11 cellular contexts compared by ENCODE assay signal in the genomic region with DNA sequence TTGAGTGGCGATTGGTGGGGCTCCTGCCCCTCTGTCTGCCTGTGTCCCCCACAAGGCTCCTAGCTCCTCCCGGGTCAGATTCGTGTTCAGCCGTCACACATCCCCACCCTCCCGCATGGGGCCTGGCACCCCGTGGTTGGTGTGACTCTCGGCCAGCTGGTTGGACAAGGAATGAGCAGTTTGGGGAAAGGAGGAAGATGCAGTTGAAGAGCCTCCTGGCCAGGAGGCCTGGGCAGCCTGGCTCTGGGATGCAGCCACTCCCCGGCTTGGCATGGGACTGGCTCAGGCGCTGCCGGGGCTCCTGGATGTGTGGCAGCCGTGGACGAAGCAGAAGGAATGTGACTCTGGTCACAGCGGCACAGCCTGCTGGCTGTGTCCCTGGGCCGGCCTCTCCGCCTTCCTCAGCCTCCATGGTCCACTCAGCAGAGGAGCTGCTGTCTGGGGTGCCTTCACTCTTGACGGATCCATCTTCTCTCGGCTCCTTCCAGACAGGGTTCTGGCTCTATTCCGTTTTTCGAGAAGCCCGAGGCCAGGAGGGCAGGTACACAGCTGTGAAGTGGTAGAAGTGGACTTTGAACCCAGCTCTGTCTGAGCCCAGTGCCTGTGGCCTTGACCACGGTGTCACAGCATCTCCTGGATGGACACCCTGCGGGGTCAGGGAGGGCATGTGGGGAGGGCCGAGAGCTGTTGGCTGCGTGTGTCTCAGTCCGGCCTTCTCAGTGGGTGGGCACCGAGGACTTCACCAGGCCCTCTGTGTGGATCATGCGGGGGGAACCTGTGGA. TPM values are rescaled to one million over a fixed set of nuclear protein-coding genes. Genes with fewer than 3 reads are reported as not detected.
DNase-seq lines count a peak whose midpoint lies in the region; ATAC-seq, FAIRE-seq and TF ChIP-seq lines count a peak whose summit lies in the region.
"Had no signal": no experiment of that assay in that cellular context is flagged by ENCODE, and none has a peak within 500 bp of the region (broad histone marks: within the 10 kb centered on the region; RNA-seq: fewer than 3 reads in every experiment).

No MANE protein-coding gene starts in this region.

- H2BK120ac ChIP-seq in mesendoderm (ENCODE audit: low read depth, low read length), result no peak overlapping the region

- intact Hi-C loops in left ventricle myocardium inferior (cut with micrococcal nuclease) (no loop called here), Right ventricle myocardium inferior (cut with DNase I) (loop anchor here (5.0 kb wide), 2 partner anchors 50 to 95 kb away; partner anchors contain the start of genes ECI1 and MLST8), K562 (cut with micrococcal nuclease) (no loop called here), vagina (cut with DNase I) (loop anchor here (10.0 kb wide), 1 partner anchor 357 kb away; the partner anchor contains the start of gene ATP6V0C)

- peak overlapping the region; percentile 91 to 99; a peak in 2 of 4 replicates for H3K9ac ChIP-seq in K562 (ENCODE audit: insufficient read depth in 1 of 2, low read depth in 2 of 2, low read length in 2 of 2)
- H3K9ac ChIP-seq in mesendoderm (ENCODE audit: low read length), result peak overlapping the region; percentile 99

- H3K27ac ChIP-seq in left ventricle myocardium inferior (replicated peaks) (no peak overlapping the region), K562 (ENCODE audit: extremely low read depth, low read depth, low read length) (no peak overlapping the region), mesendoderm (ENCODE audit: low read depth, low read length) (no peak overlapping the region), vagina (peak overlapping the region; percentile 78)

- no peak for ATAC-seq in Right ventricle myocardium inferior
- no peak for ATAC-seq in K562
- ATAC-seq in GM18502 (IDR thresholded peaks at IDR 0.05; ENCODE audit: poor library complexity, unreplicated experiment), result no peak
- ATAC-seq in HG02623 (IDR thresholded peaks at IDR 0.05; ENCODE audit: unreplicated experiment), result no peak
- ATAC-seq: heart left ventricle had no signal

- H3K4me1 ChIP-seq in left ventricle myocardium inferior, result peaks cover 80% of the 10 kb centered on the region
- H3K4me1 ChIP-seq in K562 (replicated peaks in 1 of 2; ENCODE audit: control insufficient read depth in 2 of 2, insufficient read depth in 2 of 2, low read length in 2 of 2), result peaks cover 8 to 64% of the 10 kb centered on the region in 2 experiments; a peak in 4 of 5 replicates
- no peaks in the 10 kb centered on the region for H3K4me1 ChIP-seq in mesendoderm (ENCODE audit: control insufficient read depth, low read depth, low read length)
- H3K4me1 ChIP-seq in vagina, result peaks cover 89% of the 10 kb centered on the region

- H3K36me3 ChIP-seq in left ventricle myocardium inferior (no peaks in the 10 kb centered on the region), K562 (ENCODE audit: control insufficient read depth, insufficient read depth, low read length) (peaks cover 54% of the 10 kb centered on the region), mesendoderm (ENCODE audit: control insufficient read depth, insufficient read depth, low read length) (peaks cover 9% of the 10 kb centered on the region), vagina (no peaks in the 10 kb centered on the region)

- H3K4me2 ChIP-seq in K562 (ENCODE audit: insufficient read depth, low read length), result peak overlapping the region; percentile 94
- no peak overlapping the region for H3K4me2 ChIP-seq in mesendoderm (ENCODE audit: low read length)

- no peak for TF ChIP-seq EP300 in K562 (IDR thresholded peaks at IDR 0.05; ENCODE audit: low read length)

- H4K5ac ChIP-seq in mesendoderm (ENCODE audit: low read length), result no peak overlapping the region

- H2BK5ac ChIP-seq in mesendoderm (ENCODE audit: low read length), result no peak overlapping the region

- H4K20me1 ChIP-seq in K562 (replicated peaks; ENCODE audit: control insufficient read depth, insufficient read depth, low read length), result peaks cover 37% of the 10 kb centered on the region; the same call in 1 of the 2 replicates

- TF ChIP-seq RAD21 in K562 (CRISPR knock-in tag; conservative IDR thresholded peaks at IDR 0.05 in 1 of 2, IDR thresholded peaks at IDR 0.05 in 1 of 2), result no peak

- peaks cover 6% of the 10 kb centered on the region for H3K9me1 ChIP-seq in K562 (ENCODE audit: control insufficient read depth, insufficient read depth, low read length)

- in situ Hi-C loops in K562 (cut with MboI), result no loop called here

- no peak overlapping the region for H4K8ac ChIP-seq in mesendoderm (ENCODE audit: low read depth, low read length)

- H3K9me3 ChIP-seq in left ventricle myocardium inferior (replicated peaks) (no peaks in the 10 kb centered on the region), K562 (replicated peaks; ENCODE audit: control insufficient read depth, insufficient read depth, low read depth, low read length) (no peaks in the 10 kb centered on the region; the same call in 1 of the 2 replicates), vagina (no peaks in the 10 kb centered on the region)
- H3K9me3 ChIP-seq: heart left ventricle had no signal

- peak overlapping the region; percentile 30 for H3K23ac ChIP-seq in mesendoderm (ENCODE audit: low read length)

- FAIRE-seq in K562 (lab: Jason Lieb, UNC), result no peak

- DNase-seq in left ventricle myocardium inferior, result no peak
- no peak for DNase-seq in Right ventricle myocardium inferior (ENCODE audit: missing footprints)
- DNase-seq in K562 (ENCODE audit: extremely low read depth in 1 of 4, low spot score in 3 of 4), result no peak
- DNase-seq in mesendoderm, result no peak
- no peak for DNase-seq in vagina (ENCODE audit: extremely low spot score in 2 of 2)
- no peak for DNase-seq in DMS114 treated with DMSO at 0.1 percent for 48 hours (lab: John Stamatoyannopoulos, UW; ENCODE audit: unreplicated experiment)
- DNase-seq: H7, heart left ventricle had no signal

- no peak overlapping the region for H3K4ac ChIP-seq in mesendoderm (ENCODE audit: low read depth, low read length)

- H3K56ac ChIP-seq in mesendoderm (ENCODE audit: low read length), result peak overlapping the region; percentile 98

- no peak overlapping the region for H2AK5ac ChIP-seq in mesendoderm (ENCODE audit: low read length)

- H3K18ac ChIP-seq in mesendoderm (ENCODE audit: low read length), result no peak overlapping the region

- 83% methylated on average over 22 of the region's 27 CpGs for WGBS in K562 (ENCODE audit: insufficient coverage, low coverage, missing lambda C conversion rate)
- WGBS in mesendoderm (ENCODE audit: extremely low coverage, insufficient coverage, low lambda C conversion rate), result no CpG with 5 or more reads among the region's 27 CpGs

- POLR2A ChIA-PET in K562 (lab: Yijun Ruan, JAX), result interaction anchor here (0.6 to 1.0 kb wide), 3 partner anchors 10 to 70 kb away, joined by 3 read pairs; no protein-coding TSS in a partner anchor

- TF ChIP-seq CTCF in left ventricle myocardium inferior (IDR thresholded peaks at IDR 0.05; ENCODE audit: borderline replicate concordance) (no peak), K562 (IDR thresholded peaks at IDR 0.05 in 2 of 3, conservative IDR thresholded peaks at IDR 0.05 in 1 of 3; ENCODE audit: insufficient read depth in 2 of 3, low read depth in 1 of 3, low read length in 3 of 3) (no peak), vagina (IDR thresholded peaks at IDR 0.05) (no peak)

- CTCF ChIA-PET in K562 (lab: Yijun Ruan, JAX; ENCODE audit: low intra/inter-chr PET ratio), result no interaction called here

- H3K4me3 ChIP-seq in left ventricle myocardium inferior, result peak overlapping the region; percentile 83
- peak overlapping the region; percentile 55; the same call in 1 of the 2 replicates for H3K4me3 ChIP-seq in K562
- no peak overlapping the region for H3K4me3 ChIP-seq in mesendoderm (ENCODE audit: low read length)
- H3K4me3 ChIP-seq in vagina, result no peak overlapping the region

- H3K27me3 ChIP-seq in left ventricle myocardium inferior (ENCODE audit: low read depth), result no peaks in the 10 kb centered on the region
- H3K27me3 ChIP-seq in K562 (ENCODE audit: control insufficient read depth in 2 of 2, insufficient read depth in 2 of 2, low read length in 2 of 2), result no peaks in the 10 kb centered on the region
- no peaks in the 10 kb centered on the region for H3K27me3 ChIP-seq in mesendoderm (ENCODE audit: insufficient read depth, low read length, poor library complexity)
- H3K27me3 ChIP-seq in vagina, result no peaks in the 10 kb centered on the region
- H3K27me3 ChIP-seq: heart left ventricle had no signal

- BruUV-seq in K562 (replicated peaks; lab: Mats Ljungman, UMichigan), result no TSS peak

- TF ChIP-seq POLR2A in K562 (conservative IDR thresholded peaks at IDR 0.05) (no peak), vagina (IDR thresholded peaks at IDR 0.05) (no peak)

- peaks cover 14% of the 10 kb centered on the region for H3K79me1 ChIP-seq in mesendoderm (ENCODE audit: low read length)

- no peak overlapping the region for H2AFZ ChIP-seq in K562 (ENCODE audit: low read depth, low read length)

- no peak overlapping the region for H2BK15ac ChIP-seq in mesendoderm (replicated peaks; ENCODE audit: low read depth)

- H3K79me2 ChIP-seq in K562 (ENCODE audit: control insufficient read depth, insufficient read depth, low read length), result peaks cover 93% of the 10 kb centered on the region
- peaks cover 89% of the 10 kb centered on the region for H3K79me2 ChIP-seq in mesendoderm (ENCODE audit: control insufficient read depth, insufficient read depth, low read length)

RNA-seq across cellular contexts. Expression of gene TRAF7, which starts 2.1 kb away (rescaled TPM):
- total RNA-seq in left ventricle myocardium inferior (26.0 TPM), Right ventricle myocardium inferior (27.3 TPM), K562 (2014; rRNA removed) (55.5 and 79.2 TPM in 2 replicates), K562 (2014; rRNA removed; fragmentation: Illumina TruSeq; extraction: Trizol) (24.3 and 29.9 TPM in 2 replicates), K562 (2015; rRNA removed; fragmentation: Illumina TruSeq; extraction: Trizol) (42.8 and 45.9 TPM in 2 replicates), K562 (2021) (109 and 113 TPM in 2 replicates), vagina (38.8 TPM)
- total RNA-seq in K562 (2011; cell fraction: chromatin; rRNA removed; ENCODE audit: low replicate concordance), result 31.9 and 110 TPM in 2 replicates
- 74.5 and 76.3 TPM in 2 replicates for total RNA-seq in K562 (2011; cell fraction: nucleolus; rRNA removed)
- total RNA-seq in K562 (2011; cell fraction: nucleoplasm; rRNA removed), result 45.7 and 51.9 TPM in 2 replicates
- polyA plus RNA-seq in K562 (2011; rRNA removed) (41.6 and 61.6 TPM in 2 replicates), K562 (2014; fragmentation: Illumina TruSeq; extraction: Trizol) (40.8 and 76.8 TPM in 2 replicates), K562 (2014; fragmentation: Nextera tagmentation; extraction: Ambion mirVana) (1 to 10 TPM; 1.1 to 1.5 TPM), K562 (2014; rRNA removed) (55.5 and 63.3 TPM in 2 replicates)
- 63.2 and 103 TPM in 2 replicates for polyA plus RNA-seq in K562 (2011; cell fraction: cytosol; rRNA removed)
- polyA plus RNA-seq in K562 (2011; cell fraction: nucleus; rRNA removed), result 105 and 141 TPM in 2 replicates
- 99.7 and 110 TPM in 2 replicates for polyA plus RNA-seq in K562 (2012)
- 24.9 and 30.1 TPM in 2 replicates for polyA minus RNA-seq in K562 (2011; rRNA and poly(A)+ RNA removed)
- 51.2 and 66.0 TPM in 2 replicates for polyA minus RNA-seq in K562 (2011; cell fraction: cytosol; rRNA and poly(A)+ RNA removed)
- 25.8 and 29.9 TPM in 2 replicates for polyA minus RNA-seq in K562 (2011; cell fraction: nucleus; rRNA and poly(A)+ RNA removed)
- 124 TPM for polyA plus RNA-seq in mesendoderm (2013, experiment 1 of 2)
- polyA plus RNA-seq in mesendoderm (2013, experiment 2 of 2), result 126 TPM

RNA-seq across cellular contexts. Expression of gene RAB26, which starts 9.2 kb away (rescaled TPM):
- 1.7 TPM for total RNA-seq in left ventricle myocardium inferior
- 0.87 TPM for total RNA-seq in Right ventricle myocardium inferior
- total RNA-seq in K562 (2011; cell fraction: chromatin; rRNA removed; ENCODE audit: low replicate concordance), result 8.2 and 15.9 TPM in 2 replicates
- total RNA-seq in K562 (2011; cell fraction: nucleolus; rRNA removed), result 15.8 and 18.8 TPM in 2 replicates
- total RNA-seq in K562 (2011; cell fraction: nucleoplasm; rRNA removed), result 11.4 and 14.5 TPM in 2 replicates
- total RNA-seq in K562 (2014; rRNA removed), result 2.9 and 3.5 TPM in 2 replicates
- total RNA-seq in K562 (2014; rRNA removed; fragmentation: Illumina TruSeq; extraction: Trizol), result 0.58 and 0.77 TPM in 2 replicates
- total RNA-seq in K562 (2015; rRNA removed; fragmentation: Illumina TruSeq; extraction: Trizol), result 0.94 and 1.8 TPM in 2 replicates
- 3.0 and 3.1 TPM in 2 replicates for total RNA-seq in K562 (2021)
- polyA plus RNA-seq in K562 (2011; rRNA removed), result 5.3 and 13.0 TPM in 2 replicates
- polyA plus RNA-seq in K562 (2011; cell fraction: cytosol; rRNA removed), result 4.8 and 7.7 TPM in 2 replicates
- 65.3 and 85.4 TPM in 2 replicates for polyA plus RNA-seq in K562 (2011; cell fraction: nucleus; rRNA removed)
- 6.6 and 10.4 TPM in 2 replicates for polyA plus RNA-seq in K562 (2012)
- 2.1 and 2.2 TPM in 2 replicates for polyA plus RNA-seq in K562 (2014; fragmentation: Illumina TruSeq; extraction: Trizol)
- under 1 TPM; 0.25 to 0.63 TPM for polyA plus RNA-seq in K562 (2014; fragmentation: Nextera tagmentation; extraction: Ambion mirVana)
- polyA plus RNA-seq in K562 (2014; rRNA removed), result 3.8 and 6.1 TPM in 2 replicates
- 1.2 and 2.2 TPM in 2 replicates for polyA minus RNA-seq in K562 (2011; rRNA and poly(A)+ RNA removed)
- polyA minus RNA-seq in K562 (2011; cell fraction: cytosol; rRNA and poly(A)+ RNA removed), result 1.8 TPM in 1 of 2 replicates, not detected in the other
- 4.6 and 8.0 TPM in 2 replicates for polyA minus RNA-seq in K562 (2011; cell fraction: nucleus; rRNA and poly(A)+ RNA removed)
- 1.9 TPM for polyA plus RNA-seq in mesendoderm (2013, experiment 1 of 2)
- 1.3 TPM for polyA plus RNA-seq in mesendoderm (2013, experiment 2 of 2)
- total RNA-seq in vagina, result 1.5 TPM

RNA-seq across cellular contexts. Expression of gene PKD1, which starts 22.0 kb away (rescaled TPM):
- total RNA-seq in left ventricle myocardium inferior (83.9 TPM), Right ventricle myocardium inferior (85.8 TPM), K562 (2014; rRNA removed) (35.9 and 37.1 TPM in 2 replicates), K562 (2014; rRNA removed; fragmentation: Illumina TruSeq; extraction: Trizol) (4.5 and 7.0 TPM in 2 replicates), K562 (2015; rRNA removed; fragmentation: Illumina TruSeq; extraction: Trizol) (20.2 and 23.9 TPM in 2 replicates), K562 (2021) (65.5 and 93.5 TPM in 2 replicates), vagina (153 TPM)
- total RNA-seq in K562 (2011; cell fraction: chromatin; rRNA removed; ENCODE audit: low replicate concordance), result 153 and 616 TPM in 2 replicates
- total RNA-seq in K562 (2011; cell fraction: nucleolus; rRNA removed), result 429 and 449 TPM in 2 replicates
- 168 and 178 TPM in 2 replicates for total RNA-seq in K562 (2011; cell fraction: nucleoplasm; rRNA removed)
- polyA plus RNA-seq in K562 (2011; rRNA removed) (12.6 and 21.4 TPM in 2 replicates), K562 (2014; fragmentation: Illumina TruSeq; extraction: Trizol) (6.9 and 21.8 TPM in 2 replicates), K562 (2014; fragmentation: Nextera tagmentation; extraction: Ambion mirVana) (under 1 TPM; 0.23 to 0.28 TPM), K562 (2014; rRNA removed) (42.3 and 54.4 TPM in 2 replicates)
- polyA plus RNA-seq in K562 (2011; cell fraction: cytosol; rRNA removed), result 19.4 and 51.6 TPM in 2 replicates
- 204 and 342 TPM in 2 replicates for polyA plus RNA-seq in K562 (2011; cell fraction: nucleus; rRNA removed)
- 41.5 and 96.4 TPM in 2 replicates for polyA plus RNA-seq in K562 (2012)
- 11.9 and 18.2 TPM in 2 replicates for polyA minus RNA-seq in K562 (2011; rRNA and poly(A)+ RNA removed)
- 46.2 and 53.6 TPM in 2 replicates for polyA minus RNA-seq in K562 (2011; cell fraction: cytosol; rRNA and poly(A)+ RNA removed)
- polyA minus RNA-seq in K562 (2011; cell fraction: nucleus; rRNA and poly(A)+ RNA removed), result 87.5 and 110 TPM in 2 replicates
- polyA plus RNA-seq in mesendoderm (2013, experiment 1 of 2), result 15.0 TPM
- polyA plus RNA-seq in mesendoderm (2013, experiment 2 of 2), result 15.3 TPM

RNA-seq across cellular contexts. Expression of gene CASKIN1, which starts 38.7 kb away (rescaled TPM):
- total RNA-seq in left ventricle myocardium inferior (4.0 TPM), Right ventricle myocardium inferior (5.8 TPM), K562 (2014; rRNA removed) (1.5 and 2.6 TPM in 2 replicates), K562 (2014; rRNA removed; fragmentation: Illumina TruSeq; extraction: Trizol) (0.10 and 0.15 TPM in 2 replicates), K562 (2015; rRNA removed; fragmentation: Illumina TruSeq; extraction: Trizol) (0.68 and 1.7 TPM in 2 replicates), K562 (2021) (4.5 and 7.0 TPM in 2 replicates), vagina (0.25 TPM)
- 3.2 and 16.5 TPM in 2 replicates for total RNA-seq in K562 (2011; cell fraction: chromatin; rRNA removed; ENCODE audit: low replicate concordance)
- total RNA-seq in K562 (2011; cell fraction: nucleolus; rRNA removed), result 11.3 and 11.6 TPM in 2 replicates
- 3.2 and 5.9 TPM in 2 replicates for total RNA-seq in K562 (2011; cell fraction: nucleoplasm; rRNA removed)
- polyA plus RNA-seq in K562 (2011; rRNA removed) (0.84 and 1.9 TPM in 2 replicates), K562 (2014; fragmentation: Illumina TruSeq; extraction: Trizol) (0.28 and 0.73 TPM in 2 replicates), K562 (2014; fragmentation: Nextera tagmentation; extraction: Ambion mirVana) (not detected), K562 (2014; rRNA removed) (3.1 and 3.7 TPM in 2 replicates)
- 1.4 and 1.9 TPM in 2 replicates for polyA plus RNA-seq in K562 (2011; cell fraction: cytosol; rRNA removed)
- 6.6 and 12.7 TPM in 2 replicates for polyA plus RNA-seq in K562 (2011; cell fraction: nucleus; rRNA removed)
- polyA plus RNA-seq in K562 (2012), result 1.7 and 2.9 TPM in 2 replicates
- polyA minus RNA-seq in K562 (2011; rRNA and poly(A)+ RNA removed), result 0.32 and 0.90 TPM in 2 replicates
- polyA minus RNA-seq in K562 (2011; cell fraction: cytosol; rRNA and poly(A)+ RNA removed), result 1.1 and 1.5 TPM in 2 replicates
- polyA minus RNA-seq in K562 (2011; cell fraction: nucleus; rRNA and poly(A)+ RNA removed), result 2.0 and 2.2 TPM in 2 replicates
- 0.24 TPM for polyA plus RNA-seq in mesendoderm (2013, experiment 1 of 2)
- polyA plus RNA-seq in mesendoderm (2013, experiment 2 of 2), result 1.1 TPM
- total RNA-seq: Daoy had no signal

RNA-seq across cellular contexts. Expression of gene MLST8, which starts 47.6 kb away (rescaled TPM):
- total RNA-seq in left ventricle myocardium inferior (27.3 TPM), Right ventricle myocardium inferior (25.3 TPM), K562 (2014; rRNA removed) (83.0 and 110 TPM in 2 replicates), K562 (2014; rRNA removed; fragmentation: Illumina TruSeq; extraction: Trizol) (2.6 and 4.3 TPM in 2 replicates), K562 (2015; rRNA removed; fragmentation: Illumina TruSeq; extraction: Trizol) (15.7 and 16.0 TPM in 2 replicates), K562 (2021) (79.1 and 85.0 TPM in 2 replicates), vagina (51.6 TPM)
- 73.3 and 236 TPM in 2 replicates for total RNA-seq in K562 (2011; cell fraction: chromatin; rRNA removed; ENCODE audit: low replicate concordance)
- 205 and 257 TPM in 2 replicates for total RNA-seq in K562 (2011; cell fraction: nucleolus; rRNA removed)
- total RNA-seq in K562 (2011; cell fraction: nucleoplasm; rRNA removed), result 108 and 122 TPM in 2 replicates
- polyA plus RNA-seq in K562 (2011; rRNA removed) (76.1 and 91.6 TPM in 2 replicates), K562 (2014; fragmentation: Illumina TruSeq; extraction: Trizol) (43.3 and 74.6 TPM in 2 replicates), K562 (2014; fragmentation: Nextera tagmentation; extraction: Ambion mirVana) (1 to 10 TPM; 1.5 to 9.8 TPM), K562 (2014; rRNA removed) (116 TPM in 2 replicates)
- polyA plus RNA-seq in K562 (2011; cell fraction: cytosol; rRNA removed), result 165 and 312 TPM in 2 replicates
- polyA plus RNA-seq in K562 (2011; cell fraction: nucleus; rRNA removed), result 329 and 477 TPM in 2 replicates
- 71.4 and 87.7 TPM in 2 replicates for polyA plus RNA-seq in K562 (2012)
- polyA minus RNA-seq in K562 (2011; rRNA and poly(A)+ RNA removed), result 19.6 and 40.3 TPM in 2 replicates
- 53.2 and 86.4 TPM in 2 replicates for polyA minus RNA-seq in K562 (2011; cell fraction: cytosol; rRNA and poly(A)+ RNA removed)
- 96.5 and 139 TPM in 2 replicates for polyA minus RNA-seq in K562 (2011; cell fraction: nucleus; rRNA and poly(A)+ RNA removed)
- polyA plus RNA-seq in mesendoderm (2013, experiment 1 of 2), result 48.7 TPM
- 49.1 TPM for polyA plus RNA-seq in mesendoderm (2013, experiment 2 of 2)

Comparison
In these comparisons a context has a peak if more than half of its experiments do, and no peak if none do; other contexts are left out.
1. intact Hi-C loops: an anchor here in Right ventricle myocardium inferior (5.0 kb wide) and vagina (10.0 kb wide); none called in left ventricle myocardium inferior and K562.
2. H3K4me3 ChIP-seq: peak in left ventricle myocardium inferior (single experiment) and K562 (single experiment); none in mesendoderm (single experiment) and vagina (0 of 2).